In the genomic region with DNA sequence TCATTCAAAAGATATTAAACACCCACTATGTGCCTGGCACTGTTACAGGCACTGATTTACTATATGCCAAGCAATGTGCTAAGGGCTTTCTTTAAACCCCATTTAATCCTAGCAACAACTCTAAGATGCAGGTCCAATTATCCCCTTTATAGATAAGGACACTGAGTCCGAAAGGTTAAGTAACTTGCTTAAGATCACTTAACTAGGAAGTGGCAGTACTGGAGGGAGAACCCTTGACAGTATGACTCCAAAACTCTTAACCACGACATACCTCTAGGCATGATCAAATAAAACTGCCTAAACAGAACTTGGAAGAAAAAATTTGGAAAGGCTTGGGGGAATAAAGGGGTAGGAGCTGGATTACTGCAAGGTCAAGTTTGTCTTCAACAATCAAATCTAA, we compare ENCODE assay signal across 8 cellular contexts. TPM values are rescaled to one million over a fixed set of nuclear protein-coding genes. Genes with fewer than 3 reads are reported as not detected.
DNase-seq lines count a peak whose midpoint lies in the region; ATAC-seq and TF ChIP-seq lines count a peak whose summit lies in the region.

No MANE protein-coding gene starts in this region.

- H3K4me1 ChIP-seq in iPS-20b (ENCODE audit: insufficient read depth, low read length) (peaks cover 18% of the 10 kb centered on the region), testis (peaks cover 23% of the 10 kb centered on the region)

- TF ChIP-seq CTCF in WI38 (IDR thresholded peaks at IDR 0.05; ENCODE audit: low read depth, low read length) (no peak), testis (IDR thresholded peaks at IDR 0.05) (no peak)

- no peak for ATAC-seq in HG02759 (IDR thresholded peaks at IDR 0.05; ENCODE audit: unreplicated experiment)
- ATAC-seq in GM21447 (IDR thresholded peaks at IDR 0.05; ENCODE audit: unreplicated experiment), result no peak

- H3K9ac ChIP-seq in iPS-20b (ENCODE audit: low read depth, low read length), result peak overlapping the region; percentile 82

- peaks cover 2% of the 10 kb centered on the region for H3K9me3 Mint-ChIP-seq in activated CD4-positive, alpha-beta T cell treated with anti-CD3 and anti-CD28 coated beads, Interleukin-2, amount 10 ng/mL, durations not matched to agents 7 days and 5 days

- TF ChIP-seq POLR2A in testis (IDR thresholded peaks at IDR 0.05), result no peak

- CTCF ChIA-PET in activated CD4-positive, alpha-beta T cell treated with anti-CD3 and anti-CD28 coated beads, Interleukin-2, amount 10 ng/mL, durations not matched to agents 7 days and 5 days (lab: Charles Lee), result interaction anchor here (0.8 to 3.7 kb wide), 7 partner anchors 11 to 113 kb away, joined by 3 to 16 read pairs (median 3); no protein-coding TSS in a partner anchor

- peak overlapping the region; percentile 91 for H3K27ac Mint-ChIP-seq in activated CD4-positive, alpha-beta T cell treated with anti-CD3 and anti-CD28 coated beads, Interleukin-2, amount 10 ng/mL, durations not matched to agents 7 days and 5 days

- H3K4me1 Mint-ChIP-seq in activated CD4-positive, alpha-beta T cell treated with anti-CD3 and anti-CD28 coated beads, Interleukin-2, amount 10 ng/mL, durations not matched to agents 7 days and 5 days, result peaks cover 66% of the 10 kb centered on the region

- H3K36me3 ChIP-seq in iPS-20b (ENCODE audit: insufficient read depth, low read depth, low read length) (no peaks in the 10 kb centered on the region), testis (ENCODE audit: low read depth, missing control alignments) (no peaks in the 10 kb centered on the region)

- peak overlapping the region; percentile 96 for H3K4me3 Mint-ChIP-seq in activated CD4-positive, alpha-beta T cell treated with anti-CD3 and anti-CD28 coated beads, Interleukin-2, amount 10 ng/mL, durations not matched to agents 7 days and 5 days

- peaks cover 4% of the 10 kb centered on the region; the same call in 1 of the 2 replicates for H3K27me3 ChIP-seq in iPS-20b (ENCODE audit: insufficient read depth, low read length)
- H3K27me3 ChIP-seq in testis, result no peaks in the 10 kb centered on the region

- DNase-seq in activated CD4-positive, alpha-beta T cell treated with anti-CD3 and anti-CD28 coated beads, Interleukin-2, amount 10 ng/mL, durations not matched to agents 7 days and 5 days, result no peak
- no peak for DNase-seq in activated CD4-positive, alpha-beta T cell treated with anti-CD3 and anti-CD28 coated beads for 48 hours
- DNase-seq in testis (no peak), NCI-H1436 (lab: John Stamatoyannopoulos, UW) (no peak)

- intact Hi-C loops in testis (cut with DNase I; ENCODE audit: low total_unique reads), result no loop called here

- WGBS in testis, 2 donors, result 15 to 16% methylated on average over 2 of the region's 2 CpGs

- H3K27ac ChIP-seq in iPS-20b (ENCODE audit: low read length), result no peak overlapping the region
- peak overlapping the region in 1 of 2 donors; percentile 6 for H3K27ac ChIP-seq in testis

- H3K27me3 Mint-ChIP-seq in activated CD4-positive, alpha-beta T cell treated with anti-CD3 and anti-CD28 coated beads, Interleukin-2, amount 10 ng/mL, durations not matched to agents 7 days and 5 days, result no peaks in the 10 kb centered on the region

- H3K9me3 ChIP-seq in iPS-20b (ENCODE audit: insufficient read depth, low read depth, low read length) (no peaks in the 10 kb centered on the region), testis (no peaks in the 10 kb centered on the region)

- peaks cover 14% of the 10 kb centered on the region for H3K36me3 Mint-ChIP-seq in activated CD4-positive, alpha-beta T cell treated with anti-CD3 and anti-CD28 coated beads, Interleukin-2, amount 10 ng/mL, durations not matched to agents 7 days and 5 days (ENCODE audit: low read depth)

- H3K4me3 ChIP-seq in WI38 (ENCODE audit: low read depth, low read length) (peak overlapping the region; percentile 88), iPS-20b (ENCODE audit: low read length) (peak overlapping the region; percentile 70), testis (peak overlapping the region; percentile 95 to 97)

- POLR2A ChIA-PET in activated CD4-positive, alpha-beta T cell treated with anti-CD3 and anti-CD28 coated beads, Interleukin-2, amount 10 ng/mL, durations not matched to agents 7 days and 5 days (lab: Charles Lee), result interaction anchor here (0.7 kb wide), 1 partner anchor 127 kb away, joined by 3 read pairs; no protein-coding TSS in a partner anchor

RNA-seq across cellular contexts. Expression of gene RAB14, which starts 1.7 kb away (rescaled TPM):
- 10 to 100 TPM; 65.8 to 66.6 TPM for total RNA-seq in activated CD4-positive, alpha-beta T cell treated with anti-CD3 and anti-CD28 coated beads, Interleukin-2, amount 10 ng/mL, durations not matched to agents 7 days and 5 days
- 10 to 100 TPM; 44.6 to 51.1 TPM for total RNA-seq in testis
- polyA plus RNA-seq in testis (ENCODE audit: insufficient read depth, low read depth, low replicate concordance), result 66.7 TPM
